ENCODE assay signal across 1 cellular context in genomic region chr11:3035333-3035732, GRCh38.
TF ChIP-seq lines count a peak whose summit lies in the region.

No MANE protein-coding gene starts in this region.

TF ChIP-seq in GM12878, 131 proteins besides CTCF, POLR2A, EP300 and RAD21:
- TF ChIP-seq NR2C2 (IDR thresholded peaks at IDR 0.05; ENCODE audit: borderline replicate concordance, control insufficient read depth, insufficient read length, low read depth) (no peak), POU2F2 (IDR thresholded peaks at IDR 0.05; ENCODE audit: borderline replicate concordance, low read depth, low read length) (peak; percentile 27; the same call in 1 of the 3 replicates)
